ENCODE assay signal across 28 cellular contexts in the genomic region with DNA sequence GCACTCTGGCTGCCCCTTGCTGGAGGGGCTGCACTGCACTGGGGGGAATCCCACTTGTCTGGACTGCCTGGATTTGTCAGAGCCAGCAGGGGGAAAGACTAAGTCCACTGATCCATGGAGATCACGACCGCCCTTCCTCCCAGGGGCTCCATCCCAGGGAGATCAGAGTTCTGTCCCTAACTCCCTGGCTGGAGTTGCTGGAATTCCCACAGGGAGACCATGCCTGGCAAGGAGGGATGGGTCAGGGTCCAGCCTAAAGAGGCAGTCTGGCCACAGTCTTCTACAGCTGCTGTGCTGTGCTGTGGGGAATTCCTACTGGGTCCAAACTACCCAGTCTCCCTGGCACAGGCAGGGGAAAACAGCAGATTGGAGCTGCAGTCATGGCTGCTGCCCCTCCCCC.
"Had no signal": no experiment of that assay in that cellular context is flagged by ENCODE, and none has a peak within 500 bp of the region (broad histone marks: within the 10 kb centered on the region; RNA-seq: fewer than 3 reads in every experiment).

No MANE protein-coding gene starts in this region.

- ATAC-seq: activated CD8-positive, alpha-beta memory T cell treated with anti-CD3 and anti-CD28 coated beads, Interleukin-2, amount 10 ng/mL, durations not matched to agents 7 days and 5 days; activated naive CD8-positive, alpha-beta T cell treated with anti-CD3 and anti-CD28 coated beads, Interleukin-2, amount 50 U/mL, for 24 hours; K562; Panc1 had no signal

- H3K36me3 ChIP-seq: brain microvascular endothelial cell, SJCRH30 had no signal

- H3K27ac ChIP-seq: brain microvascular endothelial cell, SJCRH30, SK-N-MC had no signal

- H3K27me3 ChIP-seq: brain microvascular endothelial cell, SJCRH30 had no signal

- H3K4me3 ChIP-seq: K562, SJCRH30, SK-N-MC had no signal

- DNase-seq: activated B cell treated with CpG ODN at 0.5 μM for 24 hours; activated CD4-positive, alpha-beta memory T cell treated with anti-CD3 and anti-CD28 coated beads, Interleukin-2, amount 10 ng/mL, durations not matched to agents 7 days and 5 days; activated CD4-positive, alpha-beta T cell treated with anti-CD3 and anti-CD28 coated beads for 4 hours; activated CD4-positive, CD25-positive, alpha-beta regulatory T cell treated with anti-CD3 and anti-CD28 coated beads, Interleukin-2, amount 50 U/mL, for 72 hours; activated CD8-positive, alpha-beta memory T cell treated with anti-CD3 and anti-CD28 coated beads for 24 hours; activated CD8-positive, alpha-beta memory T cell treated with anti-CD3 and anti-CD28 coated beads, Interleukin-2, amount 10 ng/mL, durations not matched to agents 7 days and 5 days; activated CD8-positive, alpha-beta memory T cell treated with anti-CD3 and anti-CD28 coated beads, Interleukin-2, amount 50 U/mL, for 48 hours; activated effector memory CD4-positive, alpha-beta T cell treated with Interleukin-2 at 50 U/mL for 16 hours; activated naive CD4-positive, alpha-beta T cell treated with anti-CD3 and anti-CD28 coated beads, Interleukin-2, amount 10 ng/mL, durations not matched to agents 7 days and 5 days; activated naive CD8-positive, alpha-beta T cell treated with anti-CD3 and anti-CD28 coated beads, Interleukin-2, amount 50 U/mL, for 24 hours; activated T-cell treated with anti-CD3 and anti-CD28 coated beads, Interleukin-2, amount 50 U/mL, for 48 hours; anterior cingulate cortex; brain microvascular endothelial cell; central memory CD4-positive, alpha-beta T cell; NCI-H1048; NCI-H1105 treated with DMSO at 0.1 percent for 48 hours; NCI-H1436; NCI-H1694; NCI-H1930; NCI-H2081 treated with DMSO at 0.1 percent for 48 hours; NCI-H345; NCI-H524 treated with DMSO at 0.1 percent for 48 hours; SHP77; SJCRH30 had no signal

- FAIRE-seq: K562, TTC549 had no signal

- H3K9me3 ChIP-seq: SJCRH30 had no signal
